In genomic region chr1:68347415-68347814, GRCh38 we compare ENCODE assay signal across 9 cellular contexts.
DNase-seq lines count a peak whose midpoint lies in the region; ATAC-seq and TF ChIP-seq lines count a peak whose summit lies in the region.
"Had no signal": no experiment of that assay in that cellular context is flagged by ENCODE, and none has a peak within 500 bp of the region (broad histone marks: within the 10 kb centered on the region; RNA-seq: fewer than 3 reads in every experiment).

No MANE protein-coding gene starts in this region.

- no peak overlapping the region for H3K4me3 ChIP-seq in Peyer's patch

- DNase-seq in AML-193 (lab: John Stamatoyannopoulos, UW) = peak; percentile 54 to 61
- DNase-seq in Peyer's patch = peak in 2 of 3 donors; percentile 51 to 73
- DNase-seq in activated CD4-positive, alpha-beta memory T cell treated with anti-CD3 and anti-CD28 coated beads for 36 hours = no peak
- DNase-seq in NCI-H226 = no peak
- no peak for DNase-seq in dermis blood vessel endothelial cell
- no peak for DNase-seq in stimulated activated naive CD4-positive, alpha-beta T cell (lab: John Stamatoyannopoulos, UW)
- DNase-seq: activated gamma-delta T cell treated with Interleukin-2 at 50 U/mL for 16 hours had no signal

- CTCF ChIA-PET in activated CD4-positive, alpha-beta memory T cell treated with anti-CD3 and anti-CD28 coated beads for 36 hours (lab: Charles Lee) = no interaction called here

- peaks cover 4% of the 10 kb centered on the region for H3K9me3 Mint-ChIP-seq in activated CD4-positive, alpha-beta memory T cell treated with anti-CD3 and anti-CD28 coated beads for 36 hours

- no peaks in the 10 kb centered on the region for H3K9me3 ChIP-seq in Peyer's patch

- no peaks in the 10 kb centered on the region for H3K36me3 Mint-ChIP-seq in activated CD4-positive, alpha-beta memory T cell treated with anti-CD3 and anti-CD28 coated beads for 36 hours

- no peaks in the 10 kb centered on the region for H3K27me3 ChIP-seq in Peyer's patch

- peaks cover 3% of the 10 kb centered on the region for H3K27me3 Mint-ChIP-seq in activated CD4-positive, alpha-beta memory T cell treated with anti-CD3 and anti-CD28 coated beads for 36 hours

- no peaks in the 10 kb centered on the region for H3K36me3 ChIP-seq in Peyer's patch

- no peak overlapping the region for H3K4me3 Mint-ChIP-seq in activated CD4-positive, alpha-beta memory T cell treated with anti-CD3 and anti-CD28 coated beads for 36 hours

- no peak overlapping the region for H3K27ac Mint-ChIP-seq in activated CD4-positive, alpha-beta memory T cell treated with anti-CD3 and anti-CD28 coated beads for 36 hours

- ATAC-seq in GM19372 (IDR thresholded peaks at IDR 0.05; ENCODE audit: low read depth, unreplicated experiment) (peak; percentile 81), HG03064 (IDR thresholded peaks at IDR 0.05; ENCODE audit: low read depth, unreplicated experiment) (peak; percentile 94)

- TF ChIP-seq CTCF in Peyer's patch (IDR thresholded peaks at IDR 0.05) = no peak

- POLR2A ChIA-PET in activated CD4-positive, alpha-beta memory T cell treated with anti-CD3 and anti-CD28 coated beads for 36 hours (lab: Charles Lee) = no interaction called here

- H3K27ac ChIP-seq in Peyer's patch = no peak overlapping the region

- no peaks in the 10 kb centered on the region for H3K4me1 Mint-ChIP-seq in activated CD4-positive, alpha-beta memory T cell treated with anti-CD3 and anti-CD28 coated beads for 36 hours (ENCODE audit: low read depth)

- no peaks in the 10 kb centered on the region for H3K4me1 ChIP-seq in Peyer's patch

- intact Hi-C loops in activated CD4-positive, alpha-beta memory T cell treated with anti-CD3 and anti-CD28 coated beads for 36 hours (cut with micrococcal nuclease) = no loop called here

- no peak for TF ChIP-seq POLR2A in Peyer's patch (IDR thresholded peaks at IDR 0.05)

Comparison
In these comparisons a context has a peak if more than half of its experiments do, and no peak if none do; other contexts are left out.
1. DNase-seq: peak in AML-193 (2 of 2) and Peyer's patch (2 of 3); none in activated CD4-positive, alpha-beta memory T cell treated with anti-CD3 and anti-CD28 coated beads for 36 hours (single experiment), NCI-H226 (single experiment), dermis blood vessel endothelial cell (single experiment) and stimulated activated naive CD4-positive, alpha-beta T cell (0 of 6).